In genomic region chr4:167775374-167775773, GRCh38 we compare ENCODE assay signal across 20 cellular contexts.
A peak's percentile ranks its signal among the peaks of the same experiment; 100 is the strongest.
DNase-seq lines count a peak whose midpoint lies in the region; ATAC-seq and TF ChIP-seq lines count a peak whose summit lies in the region.
"Had no signal": no experiment of that assay in that cellular context is flagged by ENCODE, and none has a peak within 500 bp of the region (broad histone marks: within the 10 kb centered on the region; RNA-seq: fewer than 3 reads in every experiment).

No MANE protein-coding gene starts in this region.

- WGBS in IMR-90 (ENCODE audit: extremely low coverage in 2 of 2, insufficient read length in 1 of 2), 2 experiments: no CpG with 5 or more reads among the region's 3 CpGs

- H3K14ac ChIP-seq in IMR-90 (replicated peaks; ENCODE audit: low read depth, low read length): no peak overlapping the region

- H2BK5ac ChIP-seq in IMR-90 (ENCODE audit: low read depth, low read length, poor library complexity, severe bottlenecking): no peak overlapping the region

- TF ChIP-seq CTCF in IMR-90 (conservative IDR thresholded peaks at IDR 0.05; ENCODE audit: low read depth, low read length): no peak
- TF ChIP-seq CTCF in epithelial cell of esophagus (IDR thresholded peaks at IDR 0.05; ENCODE audit: insufficient read depth, low read depth, low read length, missing control alignments): no peak
- no peak for TF ChIP-seq CTCF in foreskin fibroblast (IDR thresholded peaks at IDR 0.05; ENCODE audit: low read depth, low read length)

- ATAC-seq in IMR-90 (ENCODE audit: low read depth) (no peak), GM19328 (IDR thresholded peaks at IDR 0.05; ENCODE audit: unreplicated experiment) (no peak), HG02938 (IDR thresholded peaks at IDR 0.05; ENCODE audit: unreplicated experiment) (no peak)

- H3K56ac ChIP-seq in IMR-90 (ENCODE audit: extremely low read depth, insufficient read depth, low read length): no peak overlapping the region

- no peak overlapping the region for H2AK5ac ChIP-seq in IMR-90 (ENCODE audit: low read depth, low read length)

- no peak overlapping the region for H4K8ac ChIP-seq in IMR-90 (ENCODE audit: low read depth in 2 of 2, low read length in 2 of 2)

- H2AK9ac ChIP-seq in IMR-90 (replicated peaks; ENCODE audit: low read depth, low read length, poor library complexity): no peak overlapping the region

- no peak overlapping the region for H2AFZ ChIP-seq in IMR-90 (replicated peaks; ENCODE audit: low read length, poor library complexity)

- H3K27me3 ChIP-seq in IMR-90 (ENCODE audit: control insufficient read depth, insufficient read depth, low read length): no peaks in the 10 kb centered on the region
- H3K27me3 ChIP-seq: BLaER1 treated with 17β-estradiol and CSF1 and Interleukin-3, amounts not matched to agents 10 nM and 100 nM had no signal

- no peak overlapping the region for H4K5ac ChIP-seq in IMR-90 (ENCODE audit: low read depth, low read length)

- H3K18ac ChIP-seq in IMR-90 (ENCODE audit: low read depth, low read length): no peak overlapping the region

- H4K91ac ChIP-seq in IMR-90 (ENCODE audit: insufficient read depth, low read depth, low read length): no peak overlapping the region

- no peak overlapping the region for H2BK120ac ChIP-seq in IMR-90 (ENCODE audit: low read depth, low read length)

- TF ChIP-seq POLR2A in IMR-90 (IDR thresholded peaks at IDR 0.05; ENCODE audit: low read depth, low read length): no peak

- H3K4me2 ChIP-seq in IMR-90 (ENCODE audit: low read depth, low read length): no peak overlapping the region
- H3K4me2 ChIP-seq: BLaER1 treated with 17β-estradiol and CSF1 and Interleukin-3, amounts not matched to agents 10 nM and 100 nM; KMS-11 had no signal

- POLR2A ChIA-PET in IMR-90 (lab: Charles Lee; ENCODE audit: unreplicated experiment): no interaction called here

- no TSS peak for BruUV-seq in IMR-90 (replicated peaks; lab: Mats Ljungman, UMichigan)

- no peak overlapping the region for H3K9ac ChIP-seq in IMR-90 (ENCODE audit: low read depth, low read length)
- H3K9ac ChIP-seq: BLaER1 treated with 17β-estradiol and CSF1 and Interleukin-3, amounts not matched to agents 10 nM and 100 nM; KMS-11 had no signal

- H2BK15ac ChIP-seq in IMR-90 (ENCODE audit: low read depth, low read length): no peak overlapping the region

- DNase-seq in EL (peak; percentile 70), IMR-90 (peak; percentile 1), epithelial cell of esophagus (ENCODE audit: low read depth) (peak; percentile 65), foreskin fibroblast (peak; percentile 76 to 90), OCI-M1 (lab: John Stamatoyannopoulos, UW) (no peak), activated T-cell treated with anti-CD3 and anti-CD28 coated beads for 4 hours (no peak)
- DNase-seq: 8988T; CD4-positive, alpha-beta memory T cell; DND-41; GOT3; NCI-H1694; NCI-H2081; NCI-H2171; NCI-H526; SHP77; SW 1271 had no signal

- no peak overlapping the region for H2BK20ac ChIP-seq in IMR-90 (ENCODE audit: low read depth, low read length)

- no peak overlapping the region for H3K4ac ChIP-seq in IMR-90 (ENCODE audit: low read depth, low read length)

- no peaks in the 10 kb centered on the region for H4K20me1 ChIP-seq in IMR-90 (ENCODE audit: insufficient read depth, low read length)
- H4K20me1 ChIP-seq: BLaER1 treated with 17β-estradiol and CSF1 and Interleukin-3, amounts not matched to agents 10 nM and 100 nM had no signal

- no peaks in the 10 kb centered on the region for H3K9me3 ChIP-seq in IMR-90 (ENCODE audit: control insufficient read depth, insufficient read depth, low read length)
- H3K9me3 ChIP-seq: BLaER1 treated with 17β-estradiol and CSF1 and Interleukin-3, amounts not matched to agents 10 nM and 100 nM had no signal

- H3K23ac ChIP-seq in IMR-90 (ENCODE audit: low read depth, low read length): no peak overlapping the region

- no peaks in the 10 kb centered on the region for H3K9me1 ChIP-seq in IMR-90 (ENCODE audit: insufficient read depth, low read length)

- H3K36me3 ChIP-seq in IMR-90 (ENCODE audit: control insufficient read depth, insufficient read depth, low read length): no peaks in the 10 kb centered on the region
- H3K36me3 ChIP-seq: BLaER1 treated with 17β-estradiol and CSF1 and Interleukin-3, amounts not matched to agents 10 nM and 100 nM had no signal

- intact Hi-C loops in IMR-90 (cut with micrococcal nuclease): no loop called here

- H3K4me3 ChIP-seq in IMR-90 (ENCODE audit: insufficient read depth, low read depth, low read length): no peak overlapping the region
- H3K4me3 ChIP-seq in epithelial cell of esophagus (ENCODE audit: low read length): no peak overlapping the region
- no peak overlapping the region for H3K4me3 ChIP-seq in foreskin fibroblast (ENCODE audit: low read depth in 1 of 2, low read length in 2 of 2)
- H3K4me3 ChIP-seq: BLaER1 treated with 17β-estradiol and CSF1 and Interleukin-3, amounts not matched to agents 10 nM and 100 nM had no signal

- H3K4me1 ChIP-seq in IMR-90 (ENCODE audit: control insufficient read depth, insufficient read depth, low read length): no peaks in the 10 kb centered on the region
- H3K4me1 ChIP-seq: BLaER1 treated with 17β-estradiol and CSF1 and Interleukin-3, amounts not matched to agents 10 nM and 100 nM had no signal

- no peak overlapping the region for H3K27ac ChIP-seq in IMR-90 (ENCODE audit: insufficient read depth, low read length)
- H3K27ac ChIP-seq: BLaER1 treated with 17β-estradiol and CSF1 and Interleukin-3, amounts not matched to agents 10 nM and 100 nM; KMS-11 had no signal

- no peak for TF ChIP-seq RAD21 in IMR-90 (IDR thresholded peaks at IDR 0.05; ENCODE audit: low read length)

- H3K79me1 ChIP-seq in IMR-90 (ENCODE audit: low read depth in 1 of 2, low read length in 2 of 2): no peaks in the 10 kb centered on the region

- dilution Hi-C loops in IMR-90 (cut with HindIII; ENCODE audit: low sequenced_read_pairs, unreplicated experiment): no loop called here

- in situ Hi-C loops in IMR-90 (cut with MboI; ENCODE audit: low sequenced_read_pairs): no loop called here

- CTCF ChIA-PET in IMR-90 (lab: Yijun Ruan, JAX): no interaction called here

TF ChIP-seq in IMR-90, 13 proteins besides CTCF, POLR2A, EP300 and RAD21:
- TF ChIP-seq BHLHE40 (IDR thresholded peaks at IDR 0.05; ENCODE audit: low read depth, low read length) (no peak), SMC3 (IDR thresholded peaks at IDR 0.05; ENCODE audit: low read depth, low read length) (no peak), USF2 (IDR thresholded peaks at IDR 0.05; ENCODE audit: low read depth, low read length) (no peak), NFE2L2 (IDR thresholded peaks at IDR 0.05; ENCODE audit: low read depth, low read length) (no peak), CHD1 (IDR thresholded peaks at IDR 0.05; ENCODE audit: low read depth, low read length) (no peak), FOS (IDR thresholded peaks at IDR 0.05; ENCODE audit: low read depth, low read length) (no peak), RFX5 (IDR thresholded peaks at IDR 0.05; ENCODE audit: low read depth, low read length) (no peak), MXI1 (IDR thresholded peaks at IDR 0.05; ENCODE audit: borderline replicate concordance, low read depth, low read length) (no peak), RCOR1 (IDR thresholded peaks at IDR 0.05; ENCODE audit: insufficient replicate concordance, low read length) (no peak), ELK1 (IDR thresholded peaks at IDR 0.05; ENCODE audit: borderline replicate concordance, low read depth, low read length) (no peak), CEBPB (IDR thresholded peaks at IDR 0.05; ENCODE audit: low read depth, low read length) (no peak), MAZ (IDR thresholded peaks at IDR 0.05; ENCODE audit: borderline replicate concordance, low read depth, low read length) (no peak)

Comparison
In these comparisons a context has a peak if more than half of its experiments do, and no peak if none do; other contexts are left out.
1. DNase-seq: peak in EL (single experiment), IMR-90 (single experiment), epithelial cell of esophagus (single experiment) and foreskin fibroblast (2 of 2); none in OCI-M1 (single experiment) and activated T-cell treated with anti-CD3 and anti-CD28 coated beads for 4 hours (single experiment).